32 cellular contexts compared by ENCODE assay signal in the genomic region with DNA sequence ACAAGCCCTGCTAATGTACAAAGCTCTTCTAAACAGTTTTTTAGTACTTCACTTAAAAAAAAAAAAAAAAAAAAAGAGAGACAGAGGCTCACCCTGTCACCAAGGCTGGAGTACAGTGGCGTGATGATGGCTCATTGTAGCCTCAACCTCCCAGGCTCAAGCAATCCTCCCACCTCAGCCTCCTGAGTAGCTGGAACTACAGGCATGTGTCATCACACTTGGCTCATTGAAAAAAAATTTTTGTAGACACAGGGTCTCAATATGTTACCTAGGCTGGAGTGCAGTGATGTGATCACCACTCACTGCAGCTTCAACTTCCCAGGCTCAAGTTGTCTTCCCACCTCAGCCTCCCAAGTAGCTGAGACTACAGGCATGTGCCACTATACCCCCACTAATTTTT.
"Had no signal": no experiment of that assay in that cellular context is flagged by ENCODE, and none has a peak within 500 bp of the region (broad histone marks: within the 10 kb centered on the region; RNA-seq: fewer than 3 reads in every experiment).

No MANE protein-coding gene starts in this region.

- H3K79me2 ChIP-seq: hepatocyte, parathyroid adenoma had no signal

- H3K4me1 Mint-ChIP-seq: mesothelial cell of epicardium had no signal

- H3K27me3 Mint-ChIP-seq: progenitor cell of endocrine pancreas had no signal

- ATAC-seq: foreskin keratinocyte; gastroesophageal sphincter; heart left ventricle; left cardiac atrium; left lung; mucosa of descending colon; natural killer cell treated with Interleukin-12 subunit alpha and Interleukin-12 subunit beta and Interleukin-15 and Interleukin-18, amount 100 ng/mL, for 72 hours; sciatic nerve; stimulated activated naive CD8-positive, alpha-beta T cell treated with anti-CD3 and anti-CD28 coated beads, Interleukin-15, Interleukin-2, amounts not matched to agents 100 U/mL and 50 U/mL, for 24 hours had no signal

- H3K27ac Mint-ChIP-seq: mesothelial cell of epicardium, progenitor cell of endocrine pancreas had no signal

- H3K4me2 ChIP-seq: hepatocyte, smooth muscle cell had no signal

- H2AFZ ChIP-seq: hepatocyte, parathyroid adenoma had no signal

- H3K4me3 Mint-ChIP-seq: mesothelial cell of epicardium; naive B cell; natural killer cell treated with Interleukin-12 subunit alpha and Interleukin-12 subunit beta and Interleukin-15 and Interleukin-18, amount 100 ng/mL, for 72 hours; neural crest cell had no signal

- H3K4me1 ChIP-seq: esophagus muscularis mucosa, left lung, parathyroid adenoma had no signal

- H3K4me3 ChIP-seq: coronary artery, esophagus muscularis mucosa, gastroesophageal sphincter, heart left ventricle, hepatocyte, left lung, mucosa of descending colon, right atrium auricular region, smooth muscle cell, thoracic aorta, transverse colon, vagina had no signal

- H3K9ac ChIP-seq: parathyroid adenoma had no signal

- H3K9me3 ChIP-seq: left lung, mucosa of descending colon, neutrophil, transverse colon, vagina had no signal

- H3K27ac ChIP-seq: coronary artery, esophagus muscularis mucosa, foreskin keratinocyte, gastroesophageal sphincter, heart left ventricle, hepatocyte, left lung, neutrophil, parathyroid adenoma, right atrium auricular region, thoracic aorta, transverse colon, vagina had no signal

- H3K27me3 ChIP-seq: esophagus muscularis mucosa, foreskin keratinocyte, gastroesophageal sphincter, heart left ventricle, hepatocyte, left lung, right atrium auricular region, transverse colon, vagina had no signal

- DNase-seq: dermis blood vessel endothelial cell; effector memory CD4-positive, alpha-beta T cell; foreskin keratinocyte; heart left ventricle; kidney; left cardiac atrium; left lung; mesenchymal stem cell; mucosa of descending colon; naive B cell; stimulated activated CD4-positive, alpha-beta T cell treated with anti-CD3 and anti-CD28 coated beads, Interleukin-12 subunit alpha, Interleukin-12 subunit beta, amount 100 ng/mL, for 4 hours; stimulated activated CD4-positive, alpha-beta T cell treated with anti-CD3 and anti-CD28 coated beads, Interleukin-1b, Interleukin-23, amount 100 ng/mL, for 48 hours; stimulated activated CD4-positive, alpha-beta T cell treated with anti-CD3 and anti-CD28 coated beads, Interleukin-4, amount 100 ng/mL, for 1 hour; stimulated activated CD8-positive, alpha-beta memory T cell treated with anti-CD3 and anti-CD28 coated beads, Interleukin-4, amount 100 ng/mL, for 48 hours; stimulated activated naive CD8-positive, alpha-beta T cell treated with anti-CD3 and anti-CD28 coated beads, Interleukin-15, Interleukin-2, amounts not matched to agents 100 U/mL and 50 U/mL, for 24 hours; substantia nigra; transverse colon had no signal

- H3K36me3 ChIP-seq: esophagus muscularis mucosa, gastroesophageal sphincter, heart left ventricle, left lung, neutrophil, right atrium auricular region, thoracic aorta, transverse colon, vagina had no signal
